Comparison of ENCODE assay signal across 19 cellular contexts in the genomic region with DNA sequence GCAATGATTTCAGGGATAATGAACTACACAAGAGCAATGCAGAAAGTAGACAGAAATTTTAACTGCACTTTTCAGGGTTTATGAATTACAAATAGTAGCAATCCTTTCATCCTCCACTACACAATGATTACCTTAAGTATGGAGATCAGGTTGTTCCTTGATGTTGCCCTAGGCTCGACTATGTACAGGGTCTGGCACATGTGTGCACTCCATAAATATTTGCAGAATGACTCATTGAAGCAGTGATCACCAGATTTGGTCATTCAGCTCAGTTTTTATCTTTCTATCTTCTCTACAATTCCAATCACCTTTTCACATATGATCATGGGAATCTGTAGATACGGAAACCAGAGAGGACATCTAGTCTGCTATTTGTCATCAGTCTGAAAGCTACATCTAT.
DNase-seq lines count a peak whose midpoint lies in the region; ATAC-seq and TF ChIP-seq lines count a peak whose summit lies in the region.
"Had no signal": no experiment of that assay in that cellular context is flagged by ENCODE, and none has a peak within 500 bp of the region (broad histone marks: within the 10 kb centered on the region; RNA-seq: fewer than 3 reads in every experiment).

No MANE protein-coding gene starts in this region.

- intact Hi-C loops in PC-3 (cut with micrococcal nuclease), result loop anchor here (10.0 kb wide), 1 partner anchor 165 kb away; no protein-coding TSS in a partner anchor
- intact Hi-C loops in mucosa of descending colon (cut with DNase I, micrococcal nuclease), result no loop called here
- intact Hi-C loops in psoas muscle (cut with DNase I), result no loop called here

- H3K9ac ChIP-seq in PC-3 (ENCODE audit: low read length), result no peak overlapping the region
- H3K9ac ChIP-seq: BLaER1 treated with 17β-estradiol and CSF1 and Interleukin-3, amounts not matched to agents 10 nM and 100 nM; GM23248 had no signal

- ATAC-seq in PC-3 (peak; percentile 93), mucosa of descending colon (peak; percentile 66), psoas muscle (no peak), upper lobe of left lung (ENCODE audit: low FRiP score in 2 of 2) (no peak)
- no peak for ATAC-seq in activated CD4-positive, CD25-positive, alpha-beta regulatory T cell treated with anti-CD3 and anti-CD28 coated beads, Interleukin-2, amount 50 U/mL, for 24 hours

- CTCF ChIA-PET in PC-3 (lab: Charles Lee), result no interaction called here

- POLR2A ChIA-PET in PC-3 (lab: Charles Lee; ENCODE audit: unreplicated experiment), result no interaction called here

- no peaks in the 10 kb centered on the region for H3K9me2 ChIP-seq in PC-3 (replicated peaks; ENCODE audit: low read length)

- peak; percentile 17 for DNase-seq in DMS53 treated with DMSO at 0.1 percent for 48 hours (lab: John Stamatoyannopoulos, UW; ENCODE audit: unreplicated experiment)
- peak; percentile 77 for DNase-seq in PC-3
- DNase-seq in epithelial cell of esophagus (ENCODE audit: low read depth), result peak; percentile 25
- no peak for DNase-seq in mucosa of descending colon
- no peak for DNase-seq in foreskin melanocyte
- no peak for DNase-seq in psoas muscle
- DNase-seq in upper lobe of left lung, result no peak
- DNase-seq: activated CD4-positive, CD25-positive, alpha-beta regulatory T cell; activated naive CD8-positive, alpha-beta T cell treated with anti-CD3 and anti-CD28 coated beads, Interleukin-2, amount 10 ng/mL, durations not matched to agents 7 days and 5 days; DMS79; GM23248; hypothalamus; NCI-H2081; NCI-H510A treated with DMSO at 0.1 percent for 48 hours; stimulated activated CD4-positive, alpha-beta T cell treated with anti-CD3 and anti-CD28 coated beads, Interleukin-12 subunit alpha, Interleukin-12 subunit beta, amount 100 ng/mL, for 4 hours; T-helper 2 cell; testis had no signal

- peaks cover 13% of the 10 kb centered on the region for H3K4me1 ChIP-seq in PC-3 (ENCODE audit: insufficient read depth, low read length)
- H3K4me1 ChIP-seq in mucosa of descending colon (ENCODE audit: low read depth), result no peaks in the 10 kb centered on the region
- no peaks in the 10 kb centered on the region for H3K4me1 ChIP-seq in psoas muscle
- H3K4me1 ChIP-seq in upper lobe of left lung, result no peaks in the 10 kb centered on the region
- H3K4me1 ChIP-seq: BLaER1 treated with 17β-estradiol and CSF1 and Interleukin-3, amounts not matched to agents 10 nM and 100 nM; testis had no signal

- no peaks in the 10 kb centered on the region for H3K9me3 ChIP-seq in PC-3 (ENCODE audit: low read length)
- H3K9me3 ChIP-seq in mucosa of descending colon, result no peaks in the 10 kb centered on the region
- peaks cover 6% of the 10 kb centered on the region for H3K9me3 ChIP-seq in psoas muscle
- H3K9me3 ChIP-seq in upper lobe of left lung, result no peaks in the 10 kb centered on the region
- H3K9me3 ChIP-seq: testis had no signal

- H3K4me2 ChIP-seq in PC-3 (ENCODE audit: low read length), result peak overlapping the region; percentile 42
- H3K4me2 ChIP-seq: BLaER1 treated with 17β-estradiol and CSF1 and Interleukin-3, amounts not matched to agents 10 nM and 100 nM had no signal

- H3F3A ChIP-seq in PC-3 (ENCODE audit: low read length, unreplicated experiment), result no peaks in the 10 kb centered on the region

- WGBS in psoas muscle, 3 donors, result 53 to 65% (median 63%) methylated on average over 2 of the region's 2 CpGs
- WGBS in upper lobe of left lung, 2 donors, result 58 to 82% methylated on average over 2 of the region's 2 CpGs

- TF ChIP-seq EP300 in upper lobe of left lung (IDR thresholded peaks at IDR 0.05), result no peak

- H3K27me3 ChIP-seq in PC-3 (ENCODE audit: low read length), result no peaks in the 10 kb centered on the region
- no peaks in the 10 kb centered on the region for H3K27me3 ChIP-seq in psoas muscle (ENCODE audit: insufficient read depth in 3 of 3, low read length in 2 of 3)
- H3K27me3 ChIP-seq in upper lobe of left lung, result no peaks in the 10 kb centered on the region
- H3K27me3 ChIP-seq: testis had no signal

- no peaks in the 10 kb centered on the region for H3K79me2 ChIP-seq in PC-3 (ENCODE audit: low read length)

- TF ChIP-seq POLR2A in upper lobe of left lung (IDR thresholded peaks at IDR 0.05), result no peak

- no peak for TF ChIP-seq CTCF in PC-3 (conservative IDR thresholded peaks at IDR 0.05; ENCODE audit: low read depth, low read length)
- no peak for TF ChIP-seq CTCF in epithelial cell of esophagus (IDR thresholded peaks at IDR 0.05; ENCODE audit: insufficient read depth, low read depth, low read length, missing control alignments)
- no peak for TF ChIP-seq CTCF in mucosa of descending colon (IDR thresholded peaks at IDR 0.05)
- no peak for TF ChIP-seq CTCF in psoas muscle (IDR thresholded peaks at IDR 0.05)
- no peak for TF ChIP-seq CTCF in upper lobe of left lung (IDR thresholded peaks at IDR 0.05)

- no peaks in the 10 kb centered on the region for H4K20me1 ChIP-seq in PC-3 (ENCODE audit: low read length)
- H4K20me1 ChIP-seq: BLaER1 treated with 17β-estradiol and CSF1 and Interleukin-3, amounts not matched to agents 10 nM and 100 nM had no signal

- BruUV-seq in PC-3 (replicated peaks; lab: Mats Ljungman, UMichigan), result no TSS peak

- no peak overlapping the region for H2AFZ ChIP-seq in PC-3 (ENCODE audit: low read length)
- H2AFZ ChIP-seq: GM23248 had no signal

- H3K4me3 ChIP-seq in PC-3 (ENCODE audit: low read length), result no peak overlapping the region
- H3K4me3 ChIP-seq in epithelial cell of esophagus (ENCODE audit: low read length), result no peak overlapping the region
- no peak overlapping the region for H3K4me3 ChIP-seq in mucosa of descending colon
- H3K4me3 ChIP-seq in psoas muscle, result no peak overlapping the region
- no peak overlapping the region for H3K4me3 ChIP-seq in upper lobe of left lung
- H3K4me3 ChIP-seq: BLaER1 treated with 17β-estradiol and CSF1 and Interleukin-3, amounts not matched to agents 10 nM and 100 nM; GM23248; testis had no signal

- H3K36me3 ChIP-seq in PC-3 (ENCODE audit: low read depth, low read length) (no peaks in the 10 kb centered on the region), mucosa of descending colon (ENCODE audit: low read depth) (no peaks in the 10 kb centered on the region), psoas muscle (ENCODE audit: insufficient read depth in 1 of 2, low read depth in 1 of 2) (no peaks in the 10 kb centered on the region), upper lobe of left lung (no peaks in the 10 kb centered on the region)
- H3K36me3 ChIP-seq: BLaER1 treated with 17β-estradiol and CSF1 and Interleukin-3, amounts not matched to agents 10 nM and 100 nM had no signal

- H3K27ac ChIP-seq in PC-3 (ENCODE audit: low read length) (no peak overlapping the region), psoas muscle (no peak overlapping the region), upper lobe of left lung (no peak overlapping the region)
- H3K27ac ChIP-seq: BLaER1 treated with 17β-estradiol and CSF1 and Interleukin-3, amounts not matched to agents 10 nM and 100 nM; GM23248; testis had no signal

Comparison
In these comparisons a context has a peak if more than half of its experiments do, and no peak if none do; other contexts are left out.
1. DNase-seq: peak in DMS53 treated with DMSO at 0.1 percent for 48 hours (single experiment), PC-3 (single experiment) and epithelial cell of esophagus (single experiment); none in mucosa of descending colon (0 of 3), foreskin melanocyte (single experiment), psoas muscle (0 of 2) and upper lobe of left lung (0 of 2).
2. ATAC-seq: peak in PC-3 (single experiment) and mucosa of descending colon (single experiment); none in psoas muscle (0 of 4), activated CD4-positive, CD25-positive, alpha-beta regulatory T cell treated with anti-CD3 and anti-CD28 coated beads, Interleukin-2, amount 50 U/mL, for 24 hours (0 of 2) and upper lobe of left lung (0 of 2).